Comparison of ENCODE assay signal across 34 cellular contexts in genomic region chr7:28351450-28351849, GRCh38.
"Had no signal": no experiment of that assay in that cellular context is flagged by ENCODE, and none has a peak within 500 bp of the region (broad histone marks: within the 10 kb centered on the region; RNA-seq: fewer than 3 reads in every experiment).

No MANE protein-coding gene starts in this region.

- H3K36me3 ChIP-seq: MG63 had no signal

- H3K9me3 ChIP-seq: MG63 had no signal

- H3K4me3 ChIP-seq: MG63 had no signal

- H3K27me3 ChIP-seq: MG63 had no signal

- DNase-seq: Karpas-422, Kasumi-1, MG63, MM.1S, MV-4-11, NCI-H1048, NCI-H1092, NCI-H1092 treated with DMSO at 0.1 percent for 48 hours, NCI-H1105, NCI-H1105 treated with DMSO at 0.1 percent for 48 hours, NCI-H1417, NCI-H1417 treated with DMSO at 0.1 percent for 48 hours, NCI-H1436, NCI-H1436 treated with DMSO at 0.1 percent for 48 hours, NCI-H146, NCI-H1694, NCI-H1694 treated with DMSO at 0.1 percent for 48 hours, NCI-H187, NCI-H187 treated with DMSO at 0.1 percent for 48 hours, NCI-H1930, NCI-H2029, NCI-H2029 treated with DMSO at 0.1 percent for 48 hours, NCI-H2081, NCI-H2081 treated with DMSO at 0.1 percent for 48 hours, NCI-H2107, NCI-H2171, NCI-H2171 treated with DMSO at 0.1 percent for 48 hours, NCI-H2227 treated with DMSO at 0.1 percent for 48 hours, NCI-H226, NCI-H345, NCI-H446, NCI-H446 treated with DMSO at 0.1 percent for 48 hours, NCI-H510A, NCI-H510A treated with DMSO at 0.1 percent for 48 hours had no signal
